In the genomic region with DNA sequence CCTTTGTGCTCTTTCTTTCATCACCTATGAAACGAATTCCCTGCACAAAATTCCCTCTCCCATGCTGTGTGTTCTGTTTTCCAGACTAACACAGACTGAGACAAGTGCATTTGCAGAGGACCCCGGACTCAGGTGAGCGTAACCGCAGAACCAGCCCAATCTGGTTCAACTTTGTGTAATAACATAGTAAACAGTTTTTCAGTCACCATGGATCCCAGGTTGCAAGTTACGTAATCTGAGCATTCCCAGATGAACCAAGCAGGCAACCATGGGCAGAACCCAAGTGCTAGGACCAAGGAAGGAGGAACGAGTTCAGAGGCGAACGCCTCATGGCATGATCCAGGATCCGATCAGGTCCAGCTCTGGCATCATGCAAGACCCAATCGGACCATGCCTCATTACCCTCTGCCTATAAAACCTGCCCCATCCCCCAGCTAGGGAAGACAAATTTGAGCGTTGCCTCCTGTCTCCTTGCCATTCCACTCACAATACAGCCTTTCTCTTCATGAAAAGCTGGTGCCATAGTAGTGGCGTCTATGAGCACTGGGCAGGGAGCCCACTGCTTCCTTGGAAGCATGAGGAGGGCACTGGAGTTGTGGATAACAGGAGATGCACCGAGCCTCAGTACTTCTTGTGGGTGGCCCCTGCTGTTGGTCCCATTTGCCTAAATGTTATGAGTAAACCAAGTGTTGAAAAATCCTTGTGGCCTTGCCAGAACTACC, we compare ENCODE assay signal across 1 cellular context.
TF ChIP-seq lines count a peak whose summit lies in the region.

No MANE protein-coding gene starts in this region.

TF ChIP-seq in H1, 55 proteins besides CTCF, POLR2A, EP300 and RAD21:
- TF ChIP-seq SRF (IDR thresholded peaks at IDR 0.05; ENCODE audit: low read depth, low read length) (no peak), CEBPB (IDR thresholded peaks at IDR 0.05; ENCODE audit: low read depth, low read length) (peak; percentile 12; the same call in 1 of the 2 replicates)
